ENCODE assay signal across 29 cellular contexts in the genomic region with DNA sequence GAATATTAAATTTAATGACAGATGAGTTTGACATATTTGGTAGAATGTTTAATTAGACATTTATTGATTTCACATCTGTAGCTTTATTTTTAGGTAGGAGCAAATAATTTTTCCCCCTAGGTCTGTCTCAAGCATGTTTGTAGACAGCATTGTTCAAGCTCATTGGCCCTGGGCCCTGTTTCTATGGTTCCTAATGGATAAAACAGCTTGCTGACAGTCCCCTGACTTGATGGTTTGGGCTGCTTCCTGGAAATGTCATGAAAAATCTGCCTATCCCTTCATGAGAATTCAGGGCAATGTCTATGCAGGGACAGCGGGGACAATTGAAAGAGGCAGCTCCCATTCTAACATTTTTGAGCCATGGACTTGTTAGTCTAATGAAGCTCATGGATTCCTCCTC. TPM values are rescaled to one million over a fixed set of nuclear protein-coding genes. Genes with fewer than 3 reads are reported as not detected.
A peak's percentile ranks its signal among the peaks of the same experiment; 100 is the strongest.
DNase-seq lines count a peak whose midpoint lies in the region; TF ChIP-seq lines count a peak whose summit lies in the region.
"Had no signal": no experiment of that assay in that cellular context is flagged by ENCODE, and none has a peak within 500 bp of the region (broad histone marks: within the 10 kb centered on the region; RNA-seq: fewer than 3 reads in every experiment).

No MANE protein-coding gene starts in this region.

- peaks cover 14% of the 10 kb centered on the region for H3K27me3 Mint-ChIP-seq in mesothelial cell of epicardium (ENCODE audit: low read depth)
- H3K27me3 Mint-ChIP-seq: activated CD4-positive, alpha-beta T cell treated with anti-CD3 and anti-CD28 coated beads, Interleukin-2, amount 10 ng/mL, durations not matched to agents 24 days and 14 days; stimulated activated naive CD8-positive, alpha-beta T cell treated with anti-CD3 and anti-CD28 coated beads, Interleukin-15, amount 100 ng/mL, for 72 hours had no signal

- no peak for TF ChIP-seq CTCF in OCI-LY7 (conservative IDR thresholded peaks at IDR 0.05; ENCODE audit: low read length)
- TF ChIP-seq CTCF in mesothelial cell of epicardium (IDR thresholded peaks at IDR 0.05; ENCODE audit: unreplicated experiment): no peak

- H3K36me3 ChIP-seq in OCI-LY7 (ENCODE audit: insufficient read depth, low read length): no peaks in the 10 kb centered on the region
- H3K36me3 ChIP-seq: thyroid gland had no signal

- H3K4me1 Mint-ChIP-seq in mesothelial cell of epicardium: no peaks in the 10 kb centered on the region
- H3K4me1 Mint-ChIP-seq: activated CD4-positive, alpha-beta T cell treated with anti-CD3 and anti-CD28 coated beads, Interleukin-2, amount 10 ng/mL, durations not matched to agents 24 days and 14 days; activated naive CD8-positive, alpha-beta T cell treated with anti-CD3 and anti-CD28 coated beads, Interleukin-2, amount 50 U/mL, for 24 hours; nephron progenitor cell; stimulated activated naive CD8-positive, alpha-beta T cell treated with anti-CD3 and anti-CD28 coated beads, Interleukin-15, amount 100 ng/mL, for 72 hours had no signal

- H2AFZ ChIP-seq in OCI-LY7 (ENCODE audit: low read length): no peak overlapping the region
- H2AFZ ChIP-seq: PC-9 had no signal

- no TSS peak for BruUV-seq in OCI-LY7 (replicated peaks; lab: Mats Ljungman, UMichigan)

- no peaks in the 10 kb centered on the region for H3K4me1 ChIP-seq in OCI-LY7 (ENCODE audit: insufficient read depth, low read length, poor library complexity, severe bottlenecking)

- no peak overlapping the region for H3K4me3 ChIP-seq in OCI-LY7 (ENCODE audit: low read depth, low read length, poor library complexity, severe bottlenecking)
- H3K4me3 ChIP-seq: PC-9, smooth muscle cell, thyroid gland had no signal

- CTCF ChIA-PET in OCI-LY7 (lab: Charles Lee; ENCODE audit: unreplicated experiment): no interaction called here

- intact Hi-C loops in OCI-LY7 (cut with micrococcal nuclease; ENCODE audit: unreplicated experiment): no loop called here

- H3K79me2 ChIP-seq in OCI-LY7 (ENCODE audit: insufficient read depth, low read depth, low read length): no peaks in the 10 kb centered on the region

- H3K27ac ChIP-seq in OCI-LY7 (ENCODE audit: low read depth, low read length, poor library complexity, severe bottlenecking): no peak overlapping the region
- H3K27ac ChIP-seq: PC-9, thyroid gland had no signal

- H3K9me3 ChIP-seq in OCI-LY7 (ENCODE audit: low read length): no peaks in the 10 kb centered on the region
- H3K9me3 ChIP-seq: thyroid gland had no signal

- H3K4me3 Mint-ChIP-seq in mesothelial cell of epicardium: no peak overlapping the region
- H3K4me3 Mint-ChIP-seq: activated CD4-positive, alpha-beta T cell treated with anti-CD3 and anti-CD28 coated beads, Interleukin-2, amount 10 ng/mL, durations not matched to agents 24 days and 14 days; activated naive CD8-positive, alpha-beta T cell treated with anti-CD3 and anti-CD28 coated beads, Interleukin-2, amount 50 U/mL, for 24 hours; activated T-cell treated with anti-CD3 and anti-CD28 coated beads, Interleukin-2, amount 50 U/mL, for 4 hours; nephron progenitor cell; stimulated activated naive CD8-positive, alpha-beta T cell treated with anti-CD3 and anti-CD28 coated beads, Interleukin-15, amount 100 ng/mL, for 72 hours had no signal

- H3K4me2 ChIP-seq in OCI-LY7 (ENCODE audit: low read length): no peak overlapping the region
- H3K4me2 ChIP-seq: PC-9, smooth muscle cell had no signal

- no peaks in the 10 kb centered on the region for H3K36me3 Mint-ChIP-seq in mesothelial cell of epicardium

- POLR2A ChIA-PET in OCI-LY7 (lab: Charles Lee): no interaction called here

- no peaks in the 10 kb centered on the region for H3K9me3 Mint-ChIP-seq in mesothelial cell of epicardium
- H3K9me3 Mint-ChIP-seq: activated CD4-positive, alpha-beta T cell treated with anti-CD3 and anti-CD28 coated beads, Interleukin-2, amount 10 ng/mL, durations not matched to agents 24 days and 14 days; activated naive CD8-positive, alpha-beta T cell treated with anti-CD3 and anti-CD28 coated beads, Interleukin-2, amount 50 U/mL, for 24 hours; activated T-cell treated with anti-CD3 and anti-CD28 coated beads, Interleukin-2, amount 50 U/mL, for 4 hours; nephron progenitor cell; stimulated activated naive CD8-positive, alpha-beta T cell treated with anti-CD3 and anti-CD28 coated beads, Interleukin-15, amount 100 ng/mL, for 72 hours had no signal

- H3K27ac Mint-ChIP-seq in mesothelial cell of epicardium: no peak overlapping the region
- H3K27ac Mint-ChIP-seq: activated CD4-positive, alpha-beta T cell treated with anti-CD3 and anti-CD28 coated beads, Interleukin-2, amount 10 ng/mL, durations not matched to agents 24 days and 14 days; activated naive CD8-positive, alpha-beta T cell treated with anti-CD3 and anti-CD28 coated beads, Interleukin-2, amount 50 U/mL, for 24 hours; nephron progenitor cell; stimulated activated naive CD8-positive, alpha-beta T cell treated with anti-CD3 and anti-CD28 coated beads, Interleukin-15, amount 100 ng/mL, for 72 hours had no signal

- no peaks in the 10 kb centered on the region for H3K9me2 ChIP-seq in OCI-LY7 (ENCODE audit: insufficient read depth, low read length)

- H4K20me1 ChIP-seq in OCI-LY7 (ENCODE audit: insufficient read depth, low read length): no peaks in the 10 kb centered on the region

- DNase-seq in DMS 273 (lab: John Stamatoyannopoulos, UW; ENCODE audit: unreplicated experiment) (peak; percentile 87), NCI-H1694 (lab: John Stamatoyannopoulos, UW) (peak; percentile 88), NCI-H774 (lab: John Stamatoyannopoulos, UW) (peak; percentile 38), inferior parietal cortex (ENCODE audit: extremely low spot score) (peak; percentile 20), OCI-LY7 (ENCODE audit: low spot score) (no peak), mesothelial cell of epicardium (ENCODE audit: low spot score in 2 of 2, unreplicated experiment in 2 of 2) (no peak), middle frontal gyrus (ENCODE audit: extremely low spot score, low spot score) (no peak), OCI-M2 (lab: John Stamatoyannopoulos, UW; ENCODE audit: unreplicated experiment) (no peak)
- DNase-seq: activated CD4-positive, alpha-beta T cell treated with anti-CD3 and anti-CD28 coated beads, Interleukin-2, amount 10 ng/mL, durations not matched to agents 24 days and 14 days; activated gamma-delta T cell treated with Interleukin-2 at 50 U/mL for 16 hours; activated naive CD8-positive, alpha-beta T cell treated with anti-CD3 and anti-CD28 coated beads, Interleukin-2, amount 50 U/mL, for 24 hours; activated T-cell treated with anti-CD3 and anti-CD28 coated beads, Interleukin-2, amount 50 U/mL, for 4 hours; HCEC 1CT; NCI-H1105; nephron progenitor cell; PC-9; retina; SHP77 treated with DMSO at 0.1 percent for 48 hours; stimulated activated CD4-positive, alpha-beta T cell treated with anti-CD3 and anti-CD28 coated beads, Interleukin-1b, Interleukin-23, amount 100 ng/mL, for 48 hours; stimulated activated CD8-positive, alpha-beta memory T cell treated with anti-CD3 and anti-CD28 coated beads, Interleukin-4, amount 100 ng/mL, for 48 hours; stimulated activated naive CD8-positive, alpha-beta T cell treated with anti-CD3 and anti-CD28 coated beads, Interleukin-15, amount 100 ng/mL, for 72 hours; SW 1271; T-helper 9 cell; thyroid gland had no signal

RNA-seq across cellular contexts. Expression of a gene that starts 14.6 kb away (rescaled TPM):
- total RNA-seq in OCI-LY7 (2014; rRNA removed; shearing (Covaris generic)): not detected in 2 replicates
- not detected in 2 replicates for total RNA-seq in OCI-LY7 (2022)
- 0.18 TPM in 1 of 3 replicates, not detected in the others for total RNA-seq in mesothelial cell of epicardium
- total RNA-seq: activated CD4-positive, alpha-beta T cell treated with anti-CD3 and anti-CD28 coated beads, Interleukin-2, amount 10 ng/mL, durations not matched to agents 24 days and 14 days; activated T-cell treated with anti-CD3 and anti-CD28 coated beads, Interleukin-2, amount 50 U/mL, for 4 hours; chondrocyte; HT-29; lower leg skin; osteocyte; PC-9; smooth muscle cell had no signal

Comparison
In these comparisons a context has a peak if more than half of its experiments do, and no peak if none do; other contexts are left out.
1. DNase-seq: peak in DMS 273 (single experiment), NCI-H1694 (single experiment), NCI-H774 (single experiment) and inferior parietal cortex (single experiment); none in OCI-LY7 (single experiment), mesothelial cell of epicardium (0 of 2), middle frontal gyrus (single experiment) and OCI-M2 (single experiment).